ENCODE assay signal across 11 cellular contexts in genomic region chr12:25328082-25328712, GRCh38.
DNase-seq lines count a peak whose midpoint lies in the region; ATAC-seq and TF ChIP-seq lines count a peak whose summit lies in the region.
"Had no signal": no experiment of that assay in that cellular context is flagged by ENCODE, and none has a peak within 500 bp of the region (broad histone marks: within the 10 kb centered on the region; RNA-seq: fewer than 3 reads in every experiment).

No MANE protein-coding gene starts in this region.

- TF ChIP-seq CTCF in nephron (IDR thresholded peaks at IDR 0.05; ENCODE audit: unreplicated experiment in 3 of 3): no peak
- no peak for TF ChIP-seq CTCF in WTC11 (IDR thresholded peaks at IDR 0.05)

- H3K4me3 Mint-ChIP-seq in nephron: no peak overlapping the region
- H3K4me3 Mint-ChIP-seq in WTC11: no peak overlapping the region

- H3K27me3 Mint-ChIP-seq in nephron (ENCODE audit: low read depth) (peaks cover 3% of the 10 kb centered on the region), WTC11 (ENCODE audit: low read depth) (no peaks in the 10 kb centered on the region)

- peak; percentile 17 for DNase-seq in NCI-H345 (lab: John Stamatoyannopoulos, UW)
- DNase-seq in NCI-H345 treated with DMSO at 0.1 percent for 48 hours (lab: John Stamatoyannopoulos, UW; ENCODE audit: unreplicated experiment): no peak
- DNase-seq in NCI-H1048 (lab: John Stamatoyannopoulos, UW): peak; percentile 75
- peak; percentile 7 for DNase-seq in dermis blood vessel endothelial cell
- no peak for DNase-seq in WTC11 (ENCODE audit: low spot score)
- DNase-seq in activated effector memory CD4-positive, alpha-beta T cell treated with Interleukin-2 at 50 U/mL for 16 hours: no peak
- DNase-seq: NCI-H1436, occipital lobe, uterus had no signal

- H3K27ac Mint-ChIP-seq in nephron: peak overlapping the region; percentile 10 to 71 (median 41)
- H3K27ac Mint-ChIP-seq in WTC11: no peak overlapping the region

- H3K9me3 Mint-ChIP-seq in nephron (no peaks in the 10 kb centered on the region), WTC11 (no peaks in the 10 kb centered on the region)

- H3K36me3 Mint-ChIP-seq in nephron (ENCODE audit: low read depth) (no peaks in the 10 kb centered on the region), WTC11 (no peaks in the 10 kb centered on the region)

- ATAC-seq in WTC11 (no peak), GM21723 (IDR thresholded peaks at IDR 0.05; ENCODE audit: unreplicated experiment) (no peak)

- CTCF ChIA-PET in WTC11 (lab: Charles Lee): no interaction called here

- H3K4me1 Mint-ChIP-seq in nephron (peaks cover 13% of the 10 kb centered on the region), WTC11 (peaks cover 16% of the 10 kb centered on the region)

- POLR2A ChIA-PET in WTC11 (lab: Charles Lee): no interaction called here

TF ChIP-seq in WTC11, 78 proteins besides CTCF, POLR2A, EP300 and RAD21:
- TF ChIP-seq NFYB (CRISPR knock-in tag; conservative IDR thresholded peaks at IDR 0.05; ENCODE audit: low read depth) (no peak), ZNF671 (CRISPR knock-in tag; IDR thresholded peaks at IDR 0.05) (no peak)

Comparison
In these comparisons a context has a peak if more than half of its experiments do, and no peak if none do; other contexts are left out.
1. DNase-seq: peak in NCI-H345 (single experiment), NCI-H1048 (single experiment) and dermis blood vessel endothelial cell (single experiment); none in NCI-H345 treated with DMSO at 0.1 percent for 48 hours (single experiment), WTC11 (single experiment) and activated effector memory CD4-positive, alpha-beta T cell treated with Interleukin-2 at 50 U/mL for 16 hours (single experiment).